Comparison of ENCODE assay signal across 14 cellular contexts in genomic region chr13:40558656-40559055, GRCh38.
A peak's percentile ranks its signal among the peaks of the same experiment; 100 is the strongest.
DNase-seq lines count a peak whose midpoint lies in the region; ATAC-seq and TF ChIP-seq lines count a peak whose summit lies in the region.
"Had no signal": no experiment of that assay in that cellular context is flagged by ENCODE, and none has a peak within 500 bp of the region (broad histone marks: within the 10 kb centered on the region; RNA-seq: fewer than 3 reads in every experiment).

No MANE protein-coding gene starts in this region.

- ATAC-seq in Right ventricle myocardium inferior (no peak), left lobe of liver (peak; percentile 53), GM19463 (IDR thresholded peaks at IDR 0.05; ENCODE audit: unreplicated experiment) (no peak)

- DNase-seq in left ventricle myocardium inferior (no peak), Right ventricle myocardium inferior (ENCODE audit: missing footprints) (no peak), left lobe of liver (ENCODE audit: low spot score) (no peak), uterus (no peak), DMS153 treated with DMSO at 0.1 percent for 48 hours (lab: John Stamatoyannopoulos, UW; ENCODE audit: unreplicated experiment) (no peak), glomerular visceral epithelial cell (ENCODE audit: extremely low spot score) (no peak)
- DNase-seq: mesendoderm; NCI-H1436; NCI-H82; Peyer's patch; SK-N-SH; stimulated activated CD4-positive, alpha-beta T cell treated with anti-CD3 and anti-CD28 coated beads, Interleukin-2, amount 100 ng/mL, for 24 hours had no signal

- intact Hi-C loops in left ventricle myocardium inferior (cut with micrococcal nuclease) (no loop called here), Right ventricle myocardium inferior (cut with DNase I) (no loop called here), uterus (cut with DNase I; ENCODE audit: low total_unique reads) (no loop called here)

- no peaks in the 10 kb centered on the region for H3K9me3 ChIP-seq in left ventricle myocardium inferior (replicated peaks)
- no peaks in the 10 kb centered on the region for H3K9me3 ChIP-seq in uterus
- H3K9me3 ChIP-seq: Peyer's patch, SK-N-SH had no signal

- H3K4me1 ChIP-seq in left ventricle myocardium inferior (peaks cover 81% of the 10 kb centered on the region), uterus (peaks cover 5 to 21% of the 10 kb centered on the region in 2 donors)

- no peaks in the 10 kb centered on the region for H3K27me3 ChIP-seq in left ventricle myocardium inferior (ENCODE audit: low read depth)
- no peaks in the 10 kb centered on the region for H3K27me3 ChIP-seq in uterus
- H3K27me3 ChIP-seq: Peyer's patch had no signal

- H3K36me3 ChIP-seq in left ventricle myocardium inferior (peaks cover 16% of the 10 kb centered on the region), uterus (no peaks in the 10 kb centered on the region)

- H3K27ac ChIP-seq in left ventricle myocardium inferior (replicated peaks) (peak overlapping the region; percentile 17), VCaP (0 out of 2 replicates have a peak overlapping the region, but pooled peaks have one; percentile 31), uterus (peak overlapping the region; percentile 15 to 23)
- H3K27ac ChIP-seq: Peyer's patch had no signal

- H3K4me3 ChIP-seq in left ventricle myocardium inferior (no peak overlapping the region), uterus (no peak overlapping the region)
- H3K4me3 ChIP-seq: Peyer's patch had no signal

- TF ChIP-seq CTCF in left ventricle myocardium inferior (IDR thresholded peaks at IDR 0.05; ENCODE audit: borderline replicate concordance) (no peak), VCaP (conservative IDR thresholded peaks at IDR 0.05) (no peak), uterus (IDR thresholded peaks at IDR 0.05) (no peak)

- no peak for TF ChIP-seq POLR2A in uterus (IDR thresholded peaks at IDR 0.05)
